ENCODE assay signal across 29 cellular contexts in the genomic region with DNA sequence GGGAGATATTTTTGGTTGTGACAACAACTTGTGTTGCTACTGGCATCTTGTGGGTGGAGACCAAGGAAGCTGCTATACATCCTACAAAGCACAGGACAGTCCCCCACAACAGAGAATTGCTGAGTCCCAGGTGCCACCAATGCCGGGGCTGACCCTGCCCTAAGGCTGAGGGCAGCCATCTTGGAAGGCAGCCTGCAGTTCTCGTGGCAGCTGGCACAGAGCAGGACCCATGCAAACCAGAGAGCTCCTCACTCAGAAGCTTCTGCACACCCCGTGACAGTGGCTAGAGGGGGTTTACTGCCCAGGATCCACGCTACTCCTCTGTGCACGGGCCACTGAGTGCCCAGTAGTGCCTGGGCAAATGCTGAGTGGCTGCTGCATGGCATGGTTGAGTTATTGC.
"Had no signal": no experiment of that assay in that cellular context is flagged by ENCODE, and none has a peak within 500 bp of the region (broad histone marks: within the 10 kb centered on the region; RNA-seq: fewer than 3 reads in every experiment).

No MANE protein-coding gene starts in this region.

- H3K4me1 Mint-ChIP-seq: stimulated activated effector memory CD8-positive, alpha-beta T cell treated with anti-CD3 and anti-CD28 coated beads, Interleukin-12 subunit alpha, Interleukin-12 subunit beta, amount 100 ng/mL, for 72 hours had no signal

- FAIRE-seq: endothelial cell of umbilical vein, islet of Langerhans had no signal

- H3K4me3 ChIP-seq: colonic mucosa, esophagus muscularis mucosa, gastroesophageal sphincter, heart left ventricle, hepatocyte, left ventricle myocardium inferior, lower lobe of right lung, prostate gland, right atrium auricular region, smooth muscle cell, stomach, thyroid gland had no signal

- H3K27ac ChIP-seq: colonic mucosa, esophagus muscularis mucosa, foreskin keratinocyte, gastroesophageal sphincter, heart left ventricle, hepatocyte, left ventricle myocardium inferior, lower lobe of right lung, neutrophil, parathyroid adenoma, prostate gland, right atrium auricular region, stomach, thyroid gland had no signal

- ATAC-seq: foreskin keratinocyte; gastroesophageal sphincter; heart left ventricle; left colon; naive thymus-derived CD8-positive, alpha-beta T cell; sciatic nerve; stimulated activated effector memory CD8-positive, alpha-beta T cell treated with anti-CD3 and anti-CD28 coated beads, Interleukin-12 subunit alpha, Interleukin-12 subunit beta, amount 100 ng/mL, for 72 hours had no signal

- H3K4me3 Mint-ChIP-seq: dendritic cell treated with granulocyte-macrophage colony-stimulating factor and Interleukin-4, amounts not matched to agents 40 ng/mL and 50 ng/mL, for 4 days; naive thymus-derived CD8-positive, alpha-beta T cell; stimulated activated effector memory CD8-positive, alpha-beta T cell treated with anti-CD3 and anti-CD28 coated beads, Interleukin-12 subunit alpha, Interleukin-12 subunit beta, amount 100 ng/mL, for 72 hours had no signal

- H3K36me3 ChIP-seq: colonic mucosa, esophagus muscularis mucosa, gastroesophageal sphincter, heart left ventricle, left ventricle myocardium inferior, lower lobe of right lung, neutrophil, prostate gland, right atrium auricular region, stomach, thyroid gland had no signal

- H3K9me3 Mint-ChIP-seq: dendritic cell treated with granulocyte-macrophage colony-stimulating factor and Interleukin-4, amounts not matched to agents 40 ng/mL and 50 ng/mL, for 4 days; naive thymus-derived CD8-positive, alpha-beta T cell; nephron progenitor cell; stimulated activated effector memory CD8-positive, alpha-beta T cell treated with anti-CD3 and anti-CD28 coated beads, Interleukin-12 subunit alpha, Interleukin-12 subunit beta, amount 100 ng/mL, for 72 hours had no signal

- DNase-seq: colonic mucosa; effector memory CD4-positive, alpha-beta T cell; foreskin keratinocyte; kidney glomerular epithelial cell; left colon; left ventricle myocardium inferior; nephron progenitor cell; stimulated activated CD4-positive, alpha-beta T cell treated with anti-CD3 and anti-CD28 coated beads, Interleukin-2, amount 100 ng/mL, for 24 hours; stimulated activated CD4-positive, alpha-beta T cell treated with anti-CD3 and anti-CD28 coated beads, Interleukin-4, amount 100 ng/mL, for 24 hours; stimulated activated naive CD4-positive, alpha-beta T cell treated with Interleukin-2 at 50 U/mL for 16 hours; stomach; trophoblast cell had no signal

- H3K9me3 ChIP-seq: colonic mucosa, lower lobe of right lung, neutrophil, prostate gland, right atrium auricular region, thyroid gland had no signal

- H3K9ac ChIP-seq: parathyroid adenoma had no signal

- H3K36me3 Mint-ChIP-seq: naive thymus-derived CD8-positive, alpha-beta T cell; stimulated activated effector memory CD8-positive, alpha-beta T cell treated with anti-CD3 and anti-CD28 coated beads, Interleukin-12 subunit alpha, Interleukin-12 subunit beta, amount 100 ng/mL, for 72 hours had no signal

- H3K27ac Mint-ChIP-seq: dendritic cell treated with granulocyte-macrophage colony-stimulating factor and Interleukin-4, amounts not matched to agents 40 ng/mL and 50 ng/mL, for 4 days; naive thymus-derived CD8-positive, alpha-beta T cell; nephron progenitor cell; stimulated activated effector memory CD8-positive, alpha-beta T cell treated with anti-CD3 and anti-CD28 coated beads, Interleukin-12 subunit alpha, Interleukin-12 subunit beta, amount 100 ng/mL, for 72 hours had no signal

- H3K4me1 ChIP-seq: colonic mucosa, esophagus muscularis mucosa, foreskin keratinocyte, gastroesophageal sphincter, heart left ventricle, left ventricle myocardium inferior, lower lobe of right lung, parathyroid adenoma, prostate gland, right atrium auricular region, stomach, thyroid gland had no signal
